12 cellular contexts compared by ENCODE assay signal in the genomic region with DNA sequence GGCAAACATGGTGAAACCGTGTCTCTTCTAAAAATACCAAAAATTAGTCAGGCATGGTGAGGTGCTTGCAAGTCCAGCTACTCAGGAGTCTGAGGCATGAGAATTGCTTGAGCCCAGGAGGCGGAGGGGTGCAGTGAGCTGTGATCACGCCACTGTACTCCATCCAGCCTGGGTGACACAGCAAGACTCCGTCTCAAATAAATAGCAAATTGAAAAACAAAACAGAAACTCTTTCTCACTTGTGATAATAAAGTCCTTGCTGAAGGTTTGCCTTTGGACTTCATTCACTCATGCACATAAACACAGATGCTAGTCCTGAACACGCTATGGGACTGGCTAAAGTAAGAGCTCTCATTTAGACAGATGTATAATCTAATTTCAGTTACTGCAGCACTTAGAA. TPM values are rescaled to one million over a fixed set of nuclear protein-coding genes. Genes with fewer than 3 reads are reported as not detected.
DNase-seq lines count a peak whose midpoint lies in the region; ATAC-seq and TF ChIP-seq lines count a peak whose summit lies in the region.
"Had no signal": no experiment of that assay in that cellular context is flagged by ENCODE, and none has a peak within 500 bp of the region (broad histone marks: within the 10 kb centered on the region; RNA-seq: fewer than 3 reads in every experiment).

No MANE protein-coding gene starts in this region.

- H3K4me1 ChIP-seq in upper lobe of left lung (no peaks in the 10 kb centered on the region), foreskin keratinocyte (no peaks in the 10 kb centered on the region)

- 91 to 100% methylated on average over 5 of the region's 5 CpGs for WGBS in upper lobe of left lung, 2 donors

- H3K27ac ChIP-seq in temporal lobe (ENCODE audit: low read depth, low read length) (peak overlapping the region; percentile 94), upper lobe of left lung (no peak overlapping the region), foreskin keratinocyte (no peak overlapping the region)

- H3K36me3 ChIP-seq in upper lobe of left lung: no peaks in the 10 kb centered on the region

- H3K27me3 ChIP-seq in upper lobe of left lung: no peaks in the 10 kb centered on the region
- no peaks in the 10 kb centered on the region for H3K27me3 ChIP-seq in foreskin keratinocyte

- no peak for TF ChIP-seq CTCF in upper lobe of left lung (IDR thresholded peaks at IDR 0.05)
- no peak for TF ChIP-seq CTCF in foreskin keratinocyte (conservative IDR thresholded peaks at IDR 0.05)

- TF ChIP-seq POLR2A in upper lobe of left lung (IDR thresholded peaks at IDR 0.05): no peak

- no peak overlapping the region for H3K4me3 ChIP-seq in upper lobe of left lung

- DNase-seq in occipital lobe (lab: John Stamatoyannopoulos, UW) (no peak), upper lobe of left lung (no peak), foreskin keratinocyte (no peak)
- DNase-seq: activated naive CD4-positive, alpha-beta T cell treated with anti-CD3 and anti-CD28 coated beads for 36 hours; H9; naive thymus-derived CD4-positive, alpha-beta T cell; stimulated activated CD4-positive, alpha-beta T cell treated with anti-CD3 and anti-CD28 coated beads, Interleukin-15, amount 100 ng/mL, for 24 hours had no signal

- H3K9me3 ChIP-seq in upper lobe of left lung: no peaks in the 10 kb centered on the region

- TF ChIP-seq EP300 in upper lobe of left lung (IDR thresholded peaks at IDR 0.05): no peak

- ATAC-seq in GM19328 (IDR thresholded peaks at IDR 0.05; ENCODE audit: unreplicated experiment): peak; percentile 64
- ATAC-seq in HG02852 (IDR thresholded peaks at IDR 0.05; ENCODE audit: unreplicated experiment): peak; percentile 64
- peak; percentile 60 for ATAC-seq in HG03571 (IDR thresholded peaks at IDR 0.05; ENCODE audit: unreplicated experiment)
- ATAC-seq in upper lobe of left lung (ENCODE audit: low FRiP score in 2 of 2): no peak
- no peak for ATAC-seq in foreskin keratinocyte
- ATAC-seq: Panc1 had no signal

RNA-seq across cellular contexts. Expression of a gene that starts 37.6 kb away (rescaled TPM):
- total RNA-seq in temporal lobe (305 TPM), occipital lobe (260 TPM), upper lobe of left lung (100 to 1,000 TPM in 3 of 6 donors, 10 to 100 TPM in 3; 43.9 to 193 (median 98.5) TPM), foreskin keratinocyte (10.1 and 11.6 TPM in 2 replicates)
- 1.8 TPM in 2 replicates for polyA plus RNA-seq in foreskin keratinocyte

Comparison
In these comparisons a context has a peak if more than half of its experiments do, and no peak if none do; other contexts are left out.
1. ATAC-seq: peak in GM19328 (single experiment), HG02852 (single experiment) and HG03571 (single experiment); none in upper lobe of left lung (0 of 2) and foreskin keratinocyte (single experiment).